Comparison of ENCODE assay signal across 1 cellular context in the genomic region with DNA sequence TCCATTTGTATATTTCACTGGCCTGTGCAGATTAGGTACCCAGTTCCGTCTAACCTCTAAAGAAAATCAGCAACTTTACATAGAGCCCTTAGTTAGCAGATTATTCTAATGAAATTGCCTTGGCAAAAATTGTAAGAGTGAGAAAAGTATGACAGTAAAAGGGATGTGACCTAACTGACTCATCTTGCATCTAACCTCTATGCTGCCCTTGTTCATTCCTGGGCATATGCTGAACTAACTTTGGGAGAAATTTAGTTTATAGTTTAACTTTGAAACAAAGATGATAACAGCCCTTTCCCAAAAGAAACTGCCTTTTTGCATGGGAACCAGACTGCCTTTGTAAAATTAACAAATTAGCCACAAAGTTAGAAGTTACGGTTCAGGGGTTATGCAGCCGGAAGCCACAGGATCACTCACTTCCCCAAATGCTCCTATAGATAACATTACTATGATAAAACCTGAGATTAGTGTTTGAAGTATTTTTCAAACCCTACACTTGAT.
A peak's percentile ranks its signal among the peaks of the same experiment; 100 is the strongest.
TF ChIP-seq lines count a peak whose summit lies in the region.

No MANE protein-coding gene starts in this region.

TF ChIP-seq in GM12878, 131 proteins besides CTCF, POLR2A, EP300 and RAD21 (continues in another document):
- TF ChIP-seq TARDBP (IDR thresholded peaks at IDR 0.05; ENCODE audit: borderline replicate concordance), result no peak
- TF ChIP-seq MTA3 (IDR thresholded peaks at IDR 0.05; ENCODE audit: borderline replicate concordance, low read length), result no peak
- no peak for TF ChIP-seq EGR1 (IDR thresholded peaks at IDR 0.05; ENCODE audit: borderline replicate concordance in 1 of 2, low read depth in 2 of 2, low read length in 2 of 2)
- peak; percentile 79 to 88 for TF ChIP-seq IKZF2 (IDR thresholded peaks at IDR 0.05)
- peak; percentile 51; the same call in 1 of the 2 replicates for TF ChIP-seq CREM (IDR thresholded peaks at IDR 0.05; ENCODE audit: low read depth)
- TF ChIP-seq CBX5 (IDR thresholded peaks at IDR 0.05; ENCODE audit: low read depth), result peak; percentile 46; the same call in 1 of the 2 replicates
- no peak; the same call in 1 of the 2 replicates for TF ChIP-seq ZBED1 (IDR thresholded peaks at IDR 0.05; ENCODE audit: borderline replicate concordance)
- no peak for TF ChIP-seq HDAC6 (IDR thresholded peaks at IDR 0.05; ENCODE audit: unreplicated experiment)
- TF ChIP-seq, protein P1, sequence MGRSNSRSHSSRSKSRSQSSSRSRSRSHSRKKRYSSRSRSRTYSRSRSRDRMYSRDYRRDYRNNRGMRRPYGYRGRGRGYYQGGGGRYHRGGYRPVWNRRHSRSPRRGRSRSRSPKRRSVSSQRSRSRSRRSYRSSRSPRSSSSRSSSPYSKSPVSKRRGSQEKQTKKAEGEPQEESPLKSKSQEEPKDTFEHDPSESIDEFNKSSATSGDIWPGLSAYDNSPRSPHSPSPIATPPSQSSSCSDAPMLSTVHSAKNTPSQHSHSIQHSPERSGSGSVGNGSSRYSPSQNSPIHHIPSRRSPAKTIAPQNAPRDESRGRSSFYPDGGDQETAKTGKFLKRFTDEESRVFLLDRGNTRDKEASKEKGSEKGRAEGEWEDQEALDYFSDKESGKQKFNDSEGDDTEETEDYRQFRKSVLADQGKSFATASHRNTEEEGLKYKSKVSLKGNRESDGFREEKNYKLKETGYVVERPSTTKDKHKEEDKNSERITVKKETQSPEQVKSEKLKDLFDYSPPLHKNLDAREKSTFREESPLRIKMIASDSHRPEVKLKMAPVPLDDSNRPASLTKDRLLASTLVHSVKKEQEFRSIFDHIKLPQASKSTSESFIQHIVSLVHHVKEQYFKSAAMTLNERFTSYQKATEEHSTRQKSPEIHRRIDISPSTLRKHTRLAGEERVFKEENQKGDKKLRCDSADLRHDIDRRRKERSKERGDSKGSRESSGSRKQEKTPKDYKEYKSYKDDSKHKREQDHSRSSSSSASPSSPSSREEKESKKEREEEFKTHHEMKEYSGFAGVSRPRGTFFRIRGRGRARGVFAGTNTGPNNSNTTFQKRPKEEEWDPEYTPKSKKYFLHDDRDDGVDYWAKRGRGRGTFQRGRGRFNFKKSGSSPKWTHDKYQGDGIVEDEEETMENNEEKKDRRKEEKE (IDR thresholded peaks at IDR 0.05), result no peak
- TF ChIP-seq, protein P2, sequence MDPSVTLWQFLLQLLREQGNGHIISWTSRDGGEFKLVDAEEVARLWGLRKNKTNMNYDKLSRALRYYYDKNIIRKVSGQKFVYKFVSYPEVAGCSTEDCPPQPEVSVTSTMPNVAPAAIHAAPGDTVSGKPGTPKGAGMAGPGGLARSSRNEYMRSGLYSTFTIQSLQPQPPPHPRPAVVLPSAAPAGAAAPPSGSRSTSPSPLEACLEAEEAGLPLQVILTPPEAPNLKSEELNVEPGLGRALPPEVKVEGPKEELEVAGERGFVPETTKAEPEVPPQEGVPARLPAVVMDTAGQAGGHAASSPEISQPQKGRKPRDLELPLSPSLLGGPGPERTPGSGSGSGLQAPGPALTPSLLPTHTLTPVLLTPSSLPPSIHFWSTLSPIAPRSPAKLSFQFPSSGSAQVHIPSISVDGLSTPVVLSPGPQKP (IDR thresholded peaks at IDR 0.05; ENCODE audit: low read depth, low read length), result no peak
- no peak for TF ChIP-seq RAD51 (IDR thresholded peaks at IDR 0.05)
- TF ChIP-seq, protein P3, sequence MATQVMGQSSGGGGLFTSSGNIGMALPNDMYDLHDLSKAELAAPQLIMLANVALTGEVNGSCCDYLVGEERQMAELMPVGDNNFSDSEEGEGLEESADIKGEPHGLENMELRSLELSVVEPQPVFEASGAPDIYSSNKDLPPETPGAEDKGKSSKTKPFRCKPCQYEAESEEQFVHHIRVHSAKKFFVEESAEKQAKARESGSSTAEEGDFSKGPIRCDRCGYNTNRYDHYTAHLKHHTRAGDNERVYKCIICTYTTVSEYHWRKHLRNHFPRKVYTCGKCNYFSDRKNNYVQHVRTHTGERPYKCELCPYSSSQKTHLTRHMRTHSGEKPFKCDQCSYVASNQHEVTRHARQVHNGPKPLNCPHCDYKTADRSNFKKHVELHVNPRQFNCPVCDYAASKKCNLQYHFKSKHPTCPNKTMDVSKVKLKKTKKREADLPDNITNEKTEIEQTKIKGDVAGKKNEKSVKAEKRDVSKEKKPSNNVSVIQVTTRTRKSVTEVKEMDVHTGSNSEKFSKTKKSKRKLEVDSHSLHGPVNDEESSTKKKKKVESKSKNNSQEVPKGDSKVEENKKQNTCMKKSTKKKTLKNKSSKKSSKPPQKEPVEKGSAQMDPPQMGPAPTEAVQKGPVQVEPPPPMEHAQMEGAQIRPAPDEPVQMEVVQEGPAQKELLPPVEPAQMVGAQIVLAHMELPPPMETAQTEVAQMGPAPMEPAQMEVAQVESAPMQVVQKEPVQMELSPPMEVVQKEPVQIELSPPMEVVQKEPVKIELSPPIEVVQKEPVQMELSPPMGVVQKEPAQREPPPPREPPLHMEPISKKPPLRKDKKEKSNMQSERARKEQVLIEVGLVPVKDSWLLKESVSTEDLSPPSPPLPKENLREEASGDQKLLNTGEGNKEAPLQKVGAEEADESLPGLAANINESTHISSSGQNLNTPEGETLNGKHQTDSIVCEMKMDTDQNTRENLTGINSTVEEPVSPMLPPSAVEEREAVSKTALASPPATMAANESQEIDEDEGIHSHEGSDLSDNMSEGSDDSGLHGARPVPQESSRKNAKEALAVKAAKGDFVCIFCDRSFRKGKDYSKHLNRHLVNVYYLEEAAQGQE (IDR thresholded peaks at IDR 0.05; ENCODE audit: low read depth, low read length), result no peak
- TF ChIP-seq ETV6 (conservative IDR thresholded peaks at IDR 0.05 in 1 of 2, IDR thresholded peaks at IDR 0.05 in 1 of 2; ENCODE audit: borderline replicate concordance in 1 of 2, low read depth in 1 of 2), result no peak
- peak; percentile 35 for TF ChIP-seq MEF2B (IDR thresholded peaks at IDR 0.05; ENCODE audit: partially characterized antibody, poor library complexity, severe bottlenecking)
- TF ChIP-seq TCF3 (IDR thresholded peaks at IDR 0.05; ENCODE audit: borderline replicate concordance, insufficient read depth, low read depth, low read length), result no peak
- TF ChIP-seq HDGF (IDR thresholded peaks at IDR 0.05), result no peak
- TF ChIP-seq EED (IDR thresholded peaks at IDR 0.05; ENCODE audit: low read depth), result peak; percentile 49; the same call in 1 of the 2 replicates
- no peak for TF ChIP-seq ZNF384 (IDR thresholded peaks at IDR 0.05; ENCODE audit: borderline replicate concordance, low read depth, low read length)
- TF ChIP-seq ZNF217 (IDR thresholded peaks at IDR 0.05), result peak; percentile 77
- TF ChIP-seq, protein P4, sequence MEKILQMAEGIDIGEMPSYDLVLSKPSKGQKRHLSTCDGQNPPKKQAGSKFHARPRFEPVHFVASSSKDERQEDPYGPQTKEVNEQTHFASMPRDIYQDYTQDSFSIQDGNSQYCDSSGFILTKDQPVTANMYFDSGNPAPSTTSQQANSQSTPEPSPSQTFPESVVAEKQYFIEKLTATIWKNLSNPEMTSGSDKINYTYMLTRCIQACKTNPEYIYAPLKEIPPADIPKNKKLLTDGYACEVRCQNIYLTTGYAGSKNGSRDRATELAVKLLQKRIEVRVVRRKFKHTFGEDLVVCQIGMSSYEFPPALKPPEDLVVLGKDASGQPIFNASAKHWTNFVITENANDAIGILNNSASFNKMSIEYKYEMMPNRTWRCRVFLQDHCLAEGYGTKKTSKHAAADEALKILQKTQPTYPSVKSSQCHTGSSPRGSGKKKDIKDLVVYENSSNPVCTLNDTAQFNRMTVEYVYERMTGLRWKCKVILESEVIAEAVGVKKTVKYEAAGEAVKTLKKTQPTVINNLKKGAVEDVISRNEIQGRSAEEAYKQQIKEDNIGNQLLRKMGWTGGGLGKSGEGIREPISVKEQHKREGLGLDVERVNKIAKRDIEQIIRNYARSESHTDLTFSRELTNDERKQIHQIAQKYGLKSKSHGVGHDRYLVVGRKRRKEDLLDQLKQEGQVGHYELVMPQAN (conservative IDR thresholded peaks at IDR 0.05), result no peak
- no peak for TF ChIP-seq WRNIP1 (IDR thresholded peaks at IDR 0.05; ENCODE audit: borderline replicate concordance, low read depth, low read length)
- peak; percentile 77 for TF ChIP-seq JUNB (IDR thresholded peaks at IDR 0.05)
- TF ChIP-seq, protein P5, sequence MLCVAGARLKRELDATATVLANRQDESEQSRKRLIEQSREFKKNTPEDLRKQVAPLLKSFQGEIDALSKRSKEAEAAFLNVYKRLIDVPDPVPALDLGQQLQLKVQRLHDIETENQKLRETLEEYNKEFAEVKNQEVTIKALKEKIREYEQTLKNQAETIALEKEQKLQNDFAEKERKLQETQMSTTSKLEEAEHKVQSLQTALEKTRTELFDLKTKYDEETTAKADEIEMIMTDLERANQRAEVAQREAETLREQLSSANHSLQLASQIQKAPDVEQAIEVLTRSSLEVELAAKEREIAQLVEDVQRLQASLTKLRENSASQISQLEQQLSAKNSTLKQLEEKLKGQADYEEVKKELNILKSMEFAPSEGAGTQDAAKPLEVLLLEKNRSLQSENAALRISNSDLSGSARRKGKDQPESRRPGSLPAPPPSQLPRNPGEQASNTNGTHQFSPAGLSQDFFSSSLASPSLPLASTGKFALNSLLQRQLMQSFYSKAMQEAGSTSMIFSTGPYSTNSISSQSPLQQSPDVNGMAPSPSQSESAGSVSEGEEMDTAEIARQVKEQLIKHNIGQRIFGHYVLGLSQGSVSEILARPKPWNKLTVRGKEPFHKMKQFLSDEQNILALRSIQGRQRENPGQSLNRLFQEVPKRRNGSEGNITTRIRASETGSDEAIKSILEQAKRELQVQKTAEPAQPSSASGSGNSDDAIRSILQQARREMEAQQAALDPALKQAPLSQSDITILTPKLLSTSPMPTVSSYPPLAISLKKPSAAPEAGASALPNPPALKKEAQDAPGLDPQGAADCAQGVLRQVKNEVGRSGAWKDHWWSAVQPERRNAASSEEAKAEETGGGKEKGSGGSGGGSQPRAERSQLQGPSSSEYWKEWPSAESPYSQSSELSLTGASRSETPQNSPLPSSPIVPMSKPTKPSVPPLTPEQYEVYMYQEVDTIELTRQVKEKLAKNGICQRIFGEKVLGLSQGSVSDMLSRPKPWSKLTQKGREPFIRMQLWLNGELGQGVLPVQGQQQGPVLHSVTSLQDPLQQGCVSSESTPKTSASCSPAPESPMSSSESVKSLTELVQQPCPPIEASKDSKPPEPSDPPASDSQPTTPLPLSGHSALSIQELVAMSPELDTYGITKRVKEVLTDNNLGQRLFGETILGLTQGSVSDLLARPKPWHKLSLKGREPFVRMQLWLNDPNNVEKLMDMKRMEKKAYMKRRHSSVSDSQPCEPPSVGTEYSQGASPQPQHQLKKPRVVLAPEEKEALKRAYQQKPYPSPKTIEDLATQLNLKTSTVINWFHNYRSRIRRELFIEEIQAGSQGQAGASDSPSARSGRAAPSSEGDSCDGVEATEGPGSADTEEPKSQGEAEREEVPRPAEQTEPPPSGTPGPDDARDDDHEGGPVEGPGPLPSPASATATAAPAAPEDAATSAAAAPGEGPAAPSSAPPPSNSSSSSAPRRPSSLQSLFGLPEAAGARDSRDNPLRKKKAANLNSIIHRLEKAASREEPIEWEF (IDR thresholded peaks at IDR 0.05; ENCODE audit: insufficient replicate concordance, low read depth, low read length), result no peak
- TF ChIP-seq, protein P6, sequence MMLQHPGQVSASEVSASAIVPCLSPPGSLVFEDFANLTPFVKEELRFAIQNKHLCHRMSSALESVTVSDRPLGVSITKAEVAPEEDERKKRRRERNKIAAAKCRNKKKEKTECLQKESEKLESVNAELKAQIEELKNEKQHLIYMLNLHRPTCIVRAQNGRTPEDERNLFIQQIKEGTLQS (IDR thresholded peaks at IDR 0.05; ENCODE audit: borderline replicate concordance, extremely low read depth, low read depth, low read length), result no peak
- TF ChIP-seq SREBF2 (IDR thresholded peaks at IDR 0.05; ENCODE audit: low read length), result no peak
- no peak for TF ChIP-seq SIN3A (IDR thresholded peaks at IDR 0.05; ENCODE audit: low read depth, low read length)
- no peak for TF ChIP-seq SMAD1 (IDR thresholded peaks at IDR 0.05; ENCODE audit: low read depth, partially characterized antibody)
- TF ChIP-seq KAT2A (conservative IDR thresholded peaks at IDR 0.05; ENCODE audit: control insufficient read depth, low read depth, low read length), result no peak
- TF ChIP-seq POLR2AphosphoS5 (IDR thresholded peaks at IDR 0.05; ENCODE audit: low read length), result no peak
- TF ChIP-seq, protein P7, sequence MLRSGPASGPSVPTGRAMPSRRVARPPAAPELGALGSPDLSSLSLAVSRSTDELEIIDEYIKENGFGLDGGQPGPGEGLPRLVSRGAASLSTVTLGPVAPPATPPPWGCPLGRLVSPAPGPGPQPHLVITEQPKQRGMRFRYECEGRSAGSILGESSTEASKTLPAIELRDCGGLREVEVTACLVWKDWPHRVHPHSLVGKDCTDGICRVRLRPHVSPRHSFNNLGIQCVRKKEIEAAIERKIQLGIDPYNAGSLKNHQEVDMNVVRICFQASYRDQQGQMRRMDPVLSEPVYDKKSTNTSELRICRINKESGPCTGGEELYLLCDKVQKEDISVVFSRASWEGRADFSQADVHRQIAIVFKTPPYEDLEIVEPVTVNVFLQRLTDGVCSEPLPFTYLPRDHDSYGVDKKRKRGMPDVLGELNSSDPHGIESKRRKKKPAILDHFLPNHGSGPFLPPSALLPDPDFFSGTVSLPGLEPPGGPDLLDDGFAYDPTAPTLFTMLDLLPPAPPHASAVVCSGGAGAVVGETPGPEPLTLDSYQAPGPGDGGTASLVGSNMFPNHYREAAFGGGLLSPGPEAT (IDR thresholded peaks at IDR 0.05; ENCODE audit: low read depth), result peak; percentile 43; the same call in 1 of the 2 replicates
- TF ChIP-seq, protein P8, sequence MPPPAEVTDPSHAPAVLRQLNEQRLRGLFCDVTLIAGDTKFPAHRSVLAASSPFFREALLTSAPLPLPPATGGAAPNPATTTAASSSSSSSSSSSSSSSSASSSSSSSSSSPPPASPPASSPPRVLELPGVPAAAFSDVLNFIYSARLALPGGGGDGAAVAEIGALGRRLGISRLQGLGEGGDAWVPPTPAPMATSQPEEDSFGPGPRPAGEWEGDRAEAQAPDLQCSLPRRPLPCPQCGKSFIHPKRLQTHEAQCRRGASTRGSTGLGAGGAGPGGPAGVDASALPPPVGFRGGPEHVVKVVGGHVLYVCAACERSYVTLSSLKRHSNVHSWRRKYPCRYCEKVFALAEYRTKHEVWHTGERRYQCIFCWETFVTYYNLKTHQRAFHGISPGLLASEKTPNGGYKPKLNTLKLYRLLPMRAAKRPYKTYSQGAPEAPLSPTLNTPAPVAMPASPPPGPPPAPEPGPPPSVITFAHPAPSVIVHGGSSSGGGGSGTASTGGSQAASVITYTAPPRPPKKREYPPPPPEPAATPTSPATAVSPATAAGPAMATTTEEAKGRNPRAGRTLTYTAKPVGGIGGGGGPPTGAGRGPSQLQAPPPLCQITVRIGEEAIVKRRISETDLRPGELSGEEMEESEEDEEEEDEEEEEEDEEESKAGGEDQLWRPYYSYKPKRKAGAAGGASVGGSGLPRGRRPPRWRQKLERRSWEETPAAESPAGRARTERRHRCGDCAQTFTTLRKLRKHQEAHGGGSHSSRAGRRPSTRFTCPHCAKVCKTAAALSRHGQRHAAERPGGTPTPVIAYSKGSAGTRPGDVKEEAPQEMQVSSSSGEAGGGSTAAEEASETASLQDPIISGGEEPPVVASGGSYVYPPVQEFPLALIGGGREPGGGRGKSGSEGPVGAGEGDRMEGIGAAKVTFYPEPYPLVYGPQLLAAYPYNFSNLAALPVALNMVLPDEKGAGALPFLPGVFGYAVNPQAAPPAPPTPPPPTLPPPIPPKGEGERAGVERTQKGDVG (CRISPR knock-in tag; IDR thresholded peaks at IDR 0.05), result no peak
- no peak for TF ChIP-seq POU2F2 (IDR thresholded peaks at IDR 0.05; ENCODE audit: borderline replicate concordance, low read depth, low read length)
- TF ChIP-seq SPI1 (IDR thresholded peaks at IDR 0.05; ENCODE audit: borderline replicate concordance, insufficient read depth, low read depth, low read length), result peak; percentile 95
